In the genomic region with DNA sequence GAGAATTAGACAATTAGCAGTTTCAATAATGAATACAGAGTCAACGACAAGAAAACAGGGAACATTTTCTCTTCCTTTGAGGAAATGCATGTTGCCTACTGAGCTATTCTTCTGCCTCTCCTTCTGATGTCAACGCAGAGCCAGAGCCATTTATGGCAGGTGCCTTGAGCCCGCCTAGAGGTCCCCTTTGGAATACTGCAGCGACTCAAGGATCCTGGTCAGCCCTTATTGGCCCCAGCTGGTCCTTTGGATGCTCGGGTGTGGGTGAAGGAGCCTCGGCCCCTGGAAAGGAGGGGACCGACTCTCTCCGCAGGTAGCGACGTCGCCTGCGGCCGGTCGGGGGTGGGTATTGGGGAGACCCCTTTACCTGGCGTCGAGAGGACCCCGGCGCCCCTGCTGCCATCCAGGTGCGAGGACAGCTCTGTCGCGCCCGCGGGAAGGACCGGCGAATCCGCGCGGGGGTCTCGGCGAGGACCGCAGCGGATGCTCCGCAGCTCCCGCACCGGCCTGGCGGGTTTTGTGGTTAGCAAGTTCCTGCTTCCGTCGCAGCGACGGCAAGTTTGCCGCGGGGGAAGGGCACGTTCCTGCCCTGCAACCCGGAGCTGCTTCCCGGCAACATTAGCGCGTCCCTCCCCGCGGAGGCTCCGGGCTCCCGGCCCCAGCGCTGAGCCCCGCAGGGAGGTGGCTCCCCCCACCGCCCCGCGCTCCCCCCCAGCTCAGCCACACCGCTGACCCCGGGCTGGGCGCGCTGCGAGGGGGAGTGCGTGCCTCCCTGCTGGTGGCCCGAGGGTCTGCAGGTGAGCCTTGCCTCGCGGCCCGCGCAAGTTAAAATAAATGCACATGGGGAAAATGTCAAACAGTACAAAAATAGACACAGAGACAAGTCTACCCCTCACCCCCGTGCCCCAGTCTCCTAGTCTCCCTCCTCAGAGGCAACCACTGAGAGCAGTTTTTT, we compare ENCODE assay signal across 8 cellular contexts. TPM values are rescaled to one million over a fixed set of nuclear protein-coding genes. Genes with fewer than 3 reads are reported as not detected.
DNase-seq lines count a peak whose midpoint lies in the region; ATAC-seq, FAIRE-seq and TF ChIP-seq lines count a peak whose summit lies in the region.

TSS of gene MANSC1 (minus strand) at position 532 of the 955 bp plus-strand sequence. CDS start 6,928 bp downstream, outside the sequence.

- peak within 1 kb of the TSS; percentile 92 for H2AFZ ChIP-seq in keratinocyte (ENCODE audit: control insufficient read depth, low read length)

- dilution Hi-C loops in keratinocyte (cut with MboI; ENCODE audit: extremely low pct_ligation_motif_present, low sequenced_read_pairs), result loop anchor here (25.0 kb wide), 1 partner anchor 263 kb away; no protein-coding TSS in a partner anchor

- TF ChIP-seq POLR2A in GM12891 (IDR thresholded peaks at IDR 0.05; ENCODE audit: low read depth, low read length) (no peak), spleen (IDR thresholded peaks at IDR 0.05) (no peak)

- intact Hi-C loops in spleen (cut with DNase I; ENCODE audit: low total_unique reads), result no loop called here

- no peaks in the 10 kb centered on the region for H4K20me1 ChIP-seq in keratinocyte (ENCODE audit: control insufficient read depth, extremely low read depth, insufficient read depth, low read length)

- H3K4me3 ChIP-seq in keratinocyte (ENCODE audit: control insufficient read depth in 2 of 3, extremely low read depth in 1 of 3, insufficient read depth in 2 of 3, low read depth in 1 of 3, low read length in 3 of 3) (peak within 1 kb of the TSS; percentile 50 to 69 (median 52)), spleen (peak within 1 kb of the TSS; percentile 58 to 78 (median 61))

- peak; percentile 1 to 36 (median 7) for TF ChIP-seq CTCF in keratinocyte (optimal IDR thresholded peaks at IDR 0.05 in 1 of 3, IDR thresholded peaks at IDR 0.05 in 1 of 3, conservative IDR thresholded peaks at IDR 0.05 in 1 of 3; ENCODE audit: extremely low read depth in 1 of 3, insufficient read depth in 2 of 3, low read length in 3 of 3)
- TF ChIP-seq CTCF in spleen (IDR thresholded peaks at IDR 0.05 in 8 of 11, conservative IDR thresholded peaks at IDR 0.05 in 3 of 11), result peak in 9 of 11 experiments; percentile 31 to 56 (median 52)

- FAIRE-seq in GM12891 (lab: Jason Lieb, UNC) (peak; percentile 87), keratinocyte (lab: Jason Lieb, UNC) (peak; percentile 23)

- no peaks in the 10 kb centered on the region for H3K36me3 ChIP-seq in keratinocyte (ENCODE audit: control insufficient read depth in 2 of 2, extremely low read depth in 1 of 2, insufficient read depth in 2 of 2, low read length in 2 of 2)
- H3K36me3 ChIP-seq in spleen, result no peaks in the 10 kb centered on the region

- H3K9me3 ChIP-seq in keratinocyte (ENCODE audit: control insufficient read depth, low read depth, low read length) (no peaks in the 10 kb centered on the region), spleen (no peaks in the 10 kb centered on the region)

- H3K9ac ChIP-seq in keratinocyte (ENCODE audit: control insufficient read depth, extremely low read depth, insufficient read depth, low read length), result peak within 1 kb of the TSS; percentile 66

- H3K79me2 ChIP-seq in keratinocyte (ENCODE audit: control insufficient read depth, insufficient read depth, low read length), result no peaks in the 10 kb centered on the region

- DNase-seq in GM12891 (ENCODE audit: insufficient read length, low spot score) (peak; percentile 46), NCI-H146 (lab: John Stamatoyannopoulos, UW) (peak; percentile 94), cerebellum (ENCODE audit: low spot score) (peak; percentile 72), keratinocyte (ENCODE audit: low read depth, low spot score) (no peak), spleen (peak; percentile 95), GM19240 (ENCODE audit: insufficient read length, low spot score) (no peak)
- DNase-seq in activated CD4-positive, CD25-positive, alpha-beta regulatory T cell (lab: John Stamatoyannopoulos, UW), result peak in 3 of 4 experiments; percentile 10 to 31 (median 22)

- H3K9me1 ChIP-seq in keratinocyte (ENCODE audit: control insufficient read depth, extremely low read depth, insufficient read depth, low read length), result no peaks in the 10 kb centered on the region

- peaks cover 23% of the 10 kb centered on the region for H3K4me1 ChIP-seq in keratinocyte (ENCODE audit: control insufficient read depth, extremely low read depth, insufficient read depth, low read length)
- H3K4me1 ChIP-seq in spleen, result peaks cover 0 to 52% (median 20%) of the 10 kb centered on the region in 6 donors

- no peaks in the 10 kb centered on the region for H3K27me3 ChIP-seq in keratinocyte (ENCODE audit: control insufficient read depth, extremely low read depth, insufficient read depth, low read length)
- H3K27me3 ChIP-seq in spleen (replicated peaks in 1 of 7), result no peaks in the 10 kb centered on the region

- peak within 1 kb of the TSS; percentile 82 for H3K4me2 ChIP-seq in keratinocyte (ENCODE audit: control insufficient read depth, extremely low read depth, insufficient read depth, low read depth, low read length)

- WGBS in spleen, 5 donors, result 1 to 7% (median 2%) methylated on average over 10 to 68 of the region's 68 CpGs

- ATAC-seq in HG02678 (IDR thresholded peaks at IDR 0.05; ENCODE audit: unreplicated experiment), result no peak

- peak within 1 kb of the TSS; percentile 47 for H3K27ac ChIP-seq in keratinocyte (ENCODE audit: control insufficient read depth, insufficient read depth, low read length)
- peak within 1 kb of the TSS; percentile 5 to 94 (median 86) for H3K27ac ChIP-seq in spleen

TF ChIP-seq in GM12891, 5 proteins besides CTCF, POLR2A, EP300 and RAD21:
- TF ChIP-seq SPI1 (IDR thresholded peaks at IDR 0.05; ENCODE audit: low read depth, low read length) (no peak), PAX5 (IDR thresholded peaks at IDR 0.05; ENCODE audit: insufficient read depth, low read length, severe bottlenecking) (no peak), POLR2AphosphoS5 (IDR thresholded peaks at IDR 0.05; ENCODE audit: low read depth, low read length) (no peak), TAF1 (IDR thresholded peaks at IDR 0.05; ENCODE audit: low read depth, low read length) (no peak), POU2F2 (IDR thresholded peaks at IDR 0.05; ENCODE audit: low read depth, low read length) (no peak)

RNA-seq across cellular contexts. Expression of gene MANSC1, which starts in this region (rescaled TPM):
- 0.27 TPM for polyA plus RNA-seq in GM12891 (2012; ENCODE audit: low read depth, missing spikeins)
- 2.4 TPM for total RNA-seq in cerebellum
- 0.91 to 1.6 TPM (median 1.1 TPM) in 3 replicates for polyA plus RNA-seq in keratinocyte
- polyA plus RNA-seq in keratinocyte (2011; ENCODE audit: low read depth), result 4.4 TPM
- polyA plus RNA-seq in keratinocyte (2011; cell fraction: cytosol; rRNA removed), result 0.73 and 1.2 TPM in 2 replicates
- polyA plus RNA-seq in keratinocyte (2011; cell fraction: nucleus; rRNA removed), result 1.8 and 2.7 TPM in 2 replicates
- 2.0 and 8.8 TPM in 2 replicates for polyA plus RNA-seq in keratinocyte (2012; ENCODE audit: low replicate concordance)
- polyA minus RNA-seq in keratinocyte, result 0.30 to 1.3 TPM (median 0.79 TPM) in 3 replicates
- polyA minus RNA-seq in keratinocyte (2011; cell fraction: cytosol; rRNA and poly(A)+ RNA removed), result not detected
- 0.42 and 1.3 TPM in 2 replicates for polyA minus RNA-seq in keratinocyte (2011; cell fraction: nucleus; rRNA and poly(A)+ RNA removed)
- 10 to 100 TPM in 6 of 7 donors, 1 to 10 TPM in 1; 9.6 to 25.7 (median 17.9) TPM for total RNA-seq in spleen
- polyA plus RNA-seq in spleen, result 1 to 10 TPM; 1.8 to 5.9 (median 2.6) TPM

Comparison
In these comparisons a context has a peak if more than half of its experiments do, and no peak if none do; other contexts are left out.
1. DNase-seq: peak in GM12891 (single experiment), NCI-H146 (single experiment), activated CD4-positive, CD25-positive, alpha-beta regulatory T cell (3 of 4), cerebellum (single experiment) and spleen (single experiment); none in keratinocyte (single experiment) and GM19240 (single experiment).